Comparison of ENCODE assay signal across 3 cellular contexts in genomic region chr6:66995669-66996068, GRCh38.
TF ChIP-seq lines count a peak whose summit lies in the region.

No MANE protein-coding gene starts in this region.

TF ChIP-seq in HepG2, 621 proteins besides CTCF, POLR2A, EP300 and RAD21:
- no peak for TF ChIP-seq ZNF646 (CRISPR knock-in tag; IDR thresholded peaks at IDR 0.05)
- peak; percentile 61; the same call in 1 of the 2 replicates for TF ChIP-seq CEBPB (IDR thresholded peaks at IDR 0.05; ENCODE audit: borderline replicate concordance, low read depth, low read length)
TF ChIP-seq in HepG2: peak in this region for 1.

TF ChIP-seq in IMR-90, 13 proteins besides CTCF, POLR2A, EP300 and RAD21:
- no peak for TF ChIP-seq MAZ (IDR thresholded peaks at IDR 0.05; ENCODE audit: borderline replicate concordance, low read depth, low read length)
- TF ChIP-seq MAFK (IDR thresholded peaks at IDR 0.05; ENCODE audit: low read depth, low read length): no peak
- no peak for TF ChIP-seq ELK1 (IDR thresholded peaks at IDR 0.05; ENCODE audit: borderline replicate concordance, low read depth, low read length)
- peak; percentile 54; the same call in 1 of the 2 replicates for TF ChIP-seq CEBPB (IDR thresholded peaks at IDR 0.05; ENCODE audit: low read depth, low read length)
TF ChIP-seq in IMR-90: peak in this region for 1.

TF ChIP-seq in K562, 482 proteins besides CTCF, POLR2A, EP300 and RAD21:
- TF ChIP-seq TFAM (CRISPR knock-in tag; conservative IDR thresholded peaks at IDR 0.05): no peak
- TF ChIP-seq ZBTB1 (CRISPR knock-in tag; IDR thresholded peaks at IDR 0.05; ENCODE audit: borderline replicate concordance, low read depth): no peak
- peak; percentile 30 for TF ChIP-seq CEBPB (tag; IDR thresholded peaks at IDR 0.05)
- TF ChIP-seq CEBPG (CRISPR knock-in tag; IDR thresholded peaks at IDR 0.05): no peak
- TF ChIP-seq CEBPG (tag; conservative IDR thresholded peaks at IDR 0.05 in 1 of 2, IDR thresholded peaks at IDR 0.05 in 1 of 2): peak in 1 of 2 experiments; percentile 47; a peak in 1 of 4 replicates
- TF ChIP-seq ZNF583 (CRISPR knock-in tag; IDR thresholded peaks at IDR 0.05): no peak
- TF ChIP-seq FOSL1 (tag; conservative IDR thresholded peaks at IDR 0.05): no peak
